ENCODE assay signal across 19 cellular contexts in genomic region chr21:16578912-16579311, GRCh38.
DNase-seq lines count a peak whose midpoint lies in the region; ATAC-seq, FAIRE-seq and TF ChIP-seq lines count a peak whose summit lies in the region.
"Had no signal": no experiment of that assay in that cellular context is flagged by ENCODE, and none has a peak within 500 bp of the region (broad histone marks: within the 10 kb centered on the region; RNA-seq: fewer than 3 reads in every experiment).

No MANE protein-coding gene starts in this region.

- H3K9me2 ChIP-seq in GM23338 (ENCODE audit: insufficient read depth) = no peaks in the 10 kb centered on the region

- H3K27me3 ChIP-seq in GM23338 (ENCODE audit: insufficient read depth) = no peaks in the 10 kb centered on the region
- H3K27me3 ChIP-seq: body of pancreas had no signal

- no peaks in the 10 kb centered on the region for H3F3A ChIP-seq in GM23338 (replicated peaks; ENCODE audit: low read depth)

- ATAC-seq in GM23338 = no peak
- ATAC-seq: body of pancreas; lower lobe of right lung; natural killer cell treated with Interleukin-12 subunit alpha and Interleukin-12 subunit beta and Interleukin-15 and Interleukin-18, amount 100 ng/mL, for 72 hours had no signal

- no peaks in the 10 kb centered on the region for H3K79me2 ChIP-seq in GM23338 (replicated peaks; ENCODE audit: insufficient read depth)

- no peaks in the 10 kb centered on the region for H3K4me1 ChIP-seq in GM23338 (ENCODE audit: insufficient read depth)
- H3K4me1 ChIP-seq: body of pancreas had no signal

- H3K27ac ChIP-seq in VCaP = peak overlapping the region; percentile 2; the same call in 1 of the 2 replicates
- peak overlapping the region; percentile 60 for H3K27ac ChIP-seq in substantia nigra (ENCODE audit: low read depth, low read length, poor library complexity, severe bottlenecking)
- H3K27ac ChIP-seq in GM23338 (ENCODE audit: low read depth) = no peak overlapping the region
- H3K27ac ChIP-seq: lower lobe of right lung had no signal

- H4K20me1 ChIP-seq in GM23338 (replicated peaks; ENCODE audit: insufficient read depth) = no peaks in the 10 kb centered on the region

- DNase-seq in fibroblast of mammary gland (ENCODE audit: low read depth) = peak; percentile 27
- no peak for DNase-seq in mesothelial cell of epicardium (ENCODE audit: low spot score in 2 of 2, unreplicated experiment in 2 of 2)
- peak in 1 of 49 donors; percentile 3 for DNase-seq in substantia nigra (lab: John Stamatoyannopoulos, UW)
- DNase-seq in HTR-8/SVneo (ENCODE audit: insufficient read length, low spot score) = no peak
- no peak for DNase-seq in NCI-H774 (lab: John Stamatoyannopoulos, UW)
- no peak for DNase-seq in COR-L47 (lab: John Stamatoyannopoulos, UW)
- no peak for DNase-seq in GM23338 (ENCODE audit: low spot score)
- DNase-seq: activated CD8-positive, alpha-beta memory T cell treated with anti-CD3 and anti-CD28 coated beads, Interleukin-2, amount 50 U/mL, for 4 hours; activated gamma-delta T cell treated with Interleukin-2 at 50 U/mL for 16 hours; body of pancreas; Calu3; effector memory CD4-positive, alpha-beta T cell; GDM1; Kasumi-1; lower lobe of right lung; NCI-H1436; stimulated activated CD4-positive, alpha-beta T cell treated with anti-CD3 and anti-CD28 coated beads, Interleukin-1b, Interleukin-23, amount 100 ng/mL, for 48 hours had no signal

- TF ChIP-seq CTCF in VCaP (conservative IDR thresholded peaks at IDR 0.05) = no peak
- TF ChIP-seq CTCF in fibroblast of mammary gland (conservative IDR thresholded peaks at IDR 0.05; ENCODE audit: control insufficient read depth, insufficient read depth, low read depth, low read length) = no peak
- no peak for TF ChIP-seq CTCF in mesothelial cell of epicardium (IDR thresholded peaks at IDR 0.05; ENCODE audit: unreplicated experiment)
- no peak for TF ChIP-seq CTCF in GM23338 (conservative IDR thresholded peaks at IDR 0.05; ENCODE audit: low read depth in 2 of 2)

- H3K4me3 ChIP-seq in fibroblast of mammary gland (ENCODE audit: control insufficient read depth, low read depth, low read length) = no peak overlapping the region
- H3K4me3 ChIP-seq in GM23338 = no peak overlapping the region
- H3K4me3 ChIP-seq: body of pancreas, lower lobe of right lung had no signal

- H3K4me3 Mint-ChIP-seq in mesothelial cell of epicardium = no peak overlapping the region
- no peak overlapping the region for H3K4me3 Mint-ChIP-seq in GM23338
- H3K4me3 Mint-ChIP-seq: natural killer cell treated with Interleukin-12 subunit alpha and Interleukin-12 subunit beta and Interleukin-15 and Interleukin-18, amount 100 ng/mL, for 72 hours had no signal

- H3K4me1 Mint-ChIP-seq in mesothelial cell of epicardium (peaks cover 32% of the 10 kb centered on the region), GM23338 (peaks cover 6% of the 10 kb centered on the region; the same call in 2 of the 3 replicates)

- no peaks in the 10 kb centered on the region for H3K36me3 ChIP-seq in GM23338 (ENCODE audit: insufficient read depth)
- H3K36me3 ChIP-seq: lower lobe of right lung had no signal

- FAIRE-seq in HTR-8/SVneo (lab: Jason Lieb, UNC) = no peak

- H2AFZ ChIP-seq in GM23338 = no peak overlapping the region

- H3K36me3 Mint-ChIP-seq in mesothelial cell of epicardium (peaks cover 13% of the 10 kb centered on the region), GM23338 (ENCODE audit: low read depth) (no peaks in the 10 kb centered on the region)

- H3K4me2 ChIP-seq in GM23338 = no peak overlapping the region

- H3K27me3 Mint-ChIP-seq in mesothelial cell of epicardium (ENCODE audit: low read depth) (no peaks in the 10 kb centered on the region), GM23338 (ENCODE audit: insufficient read depth, low read depth, poor library complexity) (no peaks in the 10 kb centered on the region)
- H3K27me3 Mint-ChIP-seq: natural killer cell treated with Interleukin-12 subunit alpha and Interleukin-12 subunit beta and Interleukin-15 and Interleukin-18, amount 100 ng/mL, for 72 hours had no signal

- H3K9me3 Mint-ChIP-seq in mesothelial cell of epicardium (peaks cover 6% of the 10 kb centered on the region), GM23338 (no peaks in the 10 kb centered on the region)

- H3K27ac Mint-ChIP-seq in mesothelial cell of epicardium (peak overlapping the region; percentile 91), GM23338 (no peak overlapping the region)
- H3K27ac Mint-ChIP-seq: natural killer cell treated with Interleukin-12 subunit alpha and Interleukin-12 subunit beta and Interleukin-15 and Interleukin-18, amount 100 ng/mL, for 72 hours had no signal

TF ChIP-seq in GM23338, 12 proteins besides CTCF, POLR2A, EP300 and RAD21:
- TF ChIP-seq JUNB (IDR thresholded peaks at IDR 0.05; ENCODE audit: unreplicated experiment) (no peak), REST (IDR thresholded peaks at IDR 0.05; ENCODE audit: unreplicated experiment) (no peak), EZH2 (IDR thresholded peaks at IDR 0.05; ENCODE audit: low read depth, unreplicated experiment) (no peak), ZNF331 (CRISPR knock-in tag; IDR thresholded peaks at IDR 0.05; ENCODE audit: low read depth) (no peak), ZNF114 (CRISPR knock-in tag; IDR thresholded peaks at IDR 0.05) (no peak), EZH2phosphoT487 (IDR thresholded peaks at IDR 0.05; ENCODE audit: unreplicated experiment) (no peak), NANOG (IDR thresholded peaks at IDR 0.05; ENCODE audit: borderline replicate concordance) (no peak)
